ENCODE assay signal across 24 cellular contexts in the genomic region with DNA sequence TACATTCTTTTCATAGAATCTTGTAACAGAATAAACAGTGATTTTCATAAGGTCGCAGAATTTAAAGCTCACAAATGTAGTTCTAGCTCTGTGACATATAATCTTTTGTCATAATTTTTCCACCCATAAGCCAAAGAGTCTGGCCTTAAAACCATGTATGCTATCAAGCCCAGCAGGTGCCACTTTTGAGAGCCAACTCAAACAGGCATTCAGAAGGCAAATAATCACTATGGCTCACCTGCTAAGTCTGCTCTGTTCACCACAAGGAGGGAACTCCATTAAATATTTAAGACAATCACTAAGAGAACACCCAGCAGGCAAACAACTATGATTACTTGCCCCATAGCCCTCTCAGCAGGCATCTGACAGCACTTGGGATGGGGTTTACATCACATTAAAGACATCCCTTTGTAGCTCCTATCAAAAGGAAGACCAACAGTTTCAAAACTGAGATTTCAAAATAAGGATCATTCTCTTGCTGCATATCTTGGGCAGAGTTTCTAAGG.
DNase-seq lines count a peak whose midpoint lies in the region; TF ChIP-seq lines count a peak whose summit lies in the region.
"Had no signal": no experiment of that assay in that cellular context is flagged by ENCODE, and none has a peak within 500 bp of the region (broad histone marks: within the 10 kb centered on the region; RNA-seq: fewer than 3 reads in every experiment).

No MANE protein-coding gene starts in this region.

- peaks cover 8% of the 10 kb centered on the region for H3K27me3 Mint-ChIP-seq in chondrocyte (ENCODE audit: low read depth)

- no peak overlapping the region for H3K27ac Mint-ChIP-seq in chondrocyte (ENCODE audit: unreplicated experiment)
- H3K27ac Mint-ChIP-seq: activated naive CD4-positive, alpha-beta T cell treated with anti-CD3 and anti-CD28 coated beads for 36 hours; nephron; T-helper 1 cell treated with Interleukin-12 subunit alpha and Interleukin-12 subunit beta and Interleukin-4 antibody, amounts not matched to agents 30 μg/mL and 1 μg/mL, for 36 hours had no signal

- H3K4me3 ChIP-seq in HEK293 (ENCODE audit: low read depth, low read length) = no peak overlapping the region
- H3K4me3 ChIP-seq in ovary = no peak overlapping the region
- H3K4me3 ChIP-seq: coronary artery, esophagus muscularis mucosa, right lobe of liver, vagina had no signal

- intact Hi-C loops in ovary (cut with DNase I) = no loop called here

- no peaks in the 10 kb centered on the region for H3K36me3 Mint-ChIP-seq in chondrocyte (ENCODE audit: low read depth)

- H3K27ac ChIP-seq in HEK293 (ENCODE audit: extremely low read depth, low read depth, low read length) (no peak overlapping the region), ovary (no peak overlapping the region)
- H3K27ac ChIP-seq: C4-2B, coronary artery, esophagus muscularis mucosa, right lobe of liver, RWPE1, vagina had no signal

- H3K36me3 ChIP-seq in HEK293 (ENCODE audit: control insufficient read depth in 2 of 2, insufficient read depth in 1 of 2, low read length in 2 of 2) = no peaks in the 10 kb centered on the region
- H3K36me3 ChIP-seq in ovary = no peaks in the 10 kb centered on the region
- H3K36me3 ChIP-seq: esophagus muscularis mucosa, right lobe of liver, vagina had no signal

- TF ChIP-seq EP300 in ovary (IDR thresholded peaks at IDR 0.05) = no peak

- no peaks in the 10 kb centered on the region for H3K9me3 Mint-ChIP-seq in chondrocyte (ENCODE audit: low read depth)
- H3K9me3 Mint-ChIP-seq: activated naive CD4-positive, alpha-beta T cell treated with anti-CD3 and anti-CD28 coated beads for 36 hours; T-helper 1 cell treated with Interleukin-12 subunit alpha and Interleukin-12 subunit beta and Interleukin-4 antibody, amounts not matched to agents 30 μg/mL and 1 μg/mL, for 36 hours had no signal

- H3K9me3 ChIP-seq in HEK293 (ENCODE audit: control insufficient read depth, insufficient read depth, low read depth, low read length) = no peaks in the 10 kb centered on the region
- H3K9me3 ChIP-seq in ovary = peaks cover 3 to 7% of the 10 kb centered on the region in 2 donors
- H3K9me3 ChIP-seq: vagina had no signal

- TF ChIP-seq CTCF in HEK293 (tag by site-specific recombination; IDR thresholded peaks at IDR 0.05) (no peak), ovary (IDR thresholded peaks at IDR 0.05) (no peak), chondrocyte (IDR thresholded peaks at IDR 0.05) (no peak)

- 94 to 98% (median 95%) methylated on average over 1 of the region's 1 CpG for WGBS in ovary, 3 donors

- CTCF ChIA-PET in HEK293 (lab: Yijun Ruan, JAX) = interaction anchor here (0.6 kb wide), 1 partner anchor 1868 kb away, joined by 5 read pairs; no protein-coding TSS in a partner anchor

- H3K27me3 ChIP-seq in ovary = no peaks in the 10 kb centered on the region
- H3K27me3 ChIP-seq: esophagus muscularis mucosa, right lobe of liver, vagina had no signal

- TF ChIP-seq POLR2A in ovary (IDR thresholded peaks at IDR 0.05) = no peak

- H3K4me3 Mint-ChIP-seq in chondrocyte (ENCODE audit: unreplicated experiment) = no peak overlapping the region
- H3K4me3 Mint-ChIP-seq: activated naive CD4-positive, alpha-beta T cell treated with anti-CD3 and anti-CD28 coated beads for 36 hours; nephron; T-helper 1 cell treated with Interleukin-12 subunit alpha and Interleukin-12 subunit beta and Interleukin-4 antibody, amounts not matched to agents 30 μg/mL and 1 μg/mL, for 36 hours had no signal

- DNase-seq in NCI-H187 treated with DMSO at 0.1 percent for 48 hours (lab: John Stamatoyannopoulos, UW) (peak; percentile 56), NCI-H345 treated with DMSO at 0.1 percent for 48 hours (lab: John Stamatoyannopoulos, UW; ENCODE audit: unreplicated experiment) (peak; percentile 76), iPS-NIHi7 (ENCODE audit: extremely low spot score) (peak; percentile 18), ovary (no peak), chondrocyte (ENCODE audit: low spot score) (no peak), kidney glomerular epithelial cell (lab: John Stamatoyannopoulos, UW) (no peak), A172 (ENCODE audit: low spot score) (no peak)
- DNase-seq: activated CD4-positive, alpha-beta T cell treated with anti-CD3 and anti-CD28 coated beads, Interleukin-2, amount 50 U/mL, for 1 hour; activated naive CD4-positive, alpha-beta T cell treated with anti-CD3 and anti-CD28 coated beads for 36 hours; foreskin melanocyte; hippocampal formation; IMR-90; NCI-H1105; NCI-H526; right lobe of liver; stimulated activated naive CD4-positive, alpha-beta T cell treated with Interleukin-2 at 50 U/mL for 16 hours had no signal

- no peaks in the 10 kb centered on the region for H3K4me1 Mint-ChIP-seq in chondrocyte (ENCODE audit: low read depth)
- H3K4me1 Mint-ChIP-seq: nephron had no signal

- no peaks in the 10 kb centered on the region for H3K4me1 ChIP-seq in HEK293 (ENCODE audit: control insufficient read depth, insufficient read depth, low read length)
- H3K4me1 ChIP-seq in ovary (ENCODE audit: insufficient read depth) = no peaks in the 10 kb centered on the region
- H3K4me1 ChIP-seq: esophagus muscularis mucosa, right lobe of liver, vagina had no signal

- POLR2A ChIA-PET in HEK293 (lab: Yijun Ruan, JAX) = no interaction called here

TF ChIP-seq in HEK293, 187 proteins besides CTCF, POLR2A, EP300 and RAD21:
- TF ChIP-seq ZNF488 (tag by site-specific recombination; IDR thresholded peaks at IDR 0.05) = no peak
- TF ChIP-seq ZIC2 (tag by site-specific recombination; IDR thresholded peaks at IDR 0.05) = peak; percentile 81

Comparison
In these comparisons a context has a peak if more than half of its experiments do, and no peak if none do; other contexts are left out.
1. DNase-seq: peak in NCI-H187 treated with DMSO at 0.1 percent for 48 hours (single experiment), NCI-H345 treated with DMSO at 0.1 percent for 48 hours (single experiment) and iPS-NIHi7 (single experiment); none in ovary (0 of 5), chondrocyte (single experiment), kidney glomerular epithelial cell (single experiment) and A172 (single experiment).